Comparison of ENCODE assay signal across 10 cellular contexts in genomic region chr13:113495494-113496251, GRCh38. TPM values are rescaled to one million over a fixed set of nuclear protein-coding genes. Genes with fewer than 3 reads are reported as not detected.
DNase-seq lines count a peak whose midpoint lies in the region; ATAC-seq and TF ChIP-seq lines count a peak whose summit lies in the region.
"Had no signal": no experiment of that assay in that cellular context is flagged by ENCODE, and none has a peak within 500 bp of the region (broad histone marks: within the 10 kb centered on the region; RNA-seq: fewer than 3 reads in every experiment).

No MANE protein-coding gene starts in this region.

- ATAC-seq in WTC11 (peak; percentile 72), left ventricle myocardium superior (peak; percentile 50)

- peak overlapping the region; percentile 26 for H3K4me3 ChIP-seq in retinal pigment epithelial cell (ENCODE audit: low read length)
- no peak overlapping the region for H3K4me3 ChIP-seq in Caco-2 (ENCODE audit: low read depth, low read length)

- H3K9me3 ChIP-seq in Caco-2 = no peaks in the 10 kb centered on the region

- peak overlapping the region; percentile 37 for H3K4me3 Mint-ChIP-seq in T-helper 2 cell treated with Interferon-gamma antibody and Interleukin-4, amounts not matched to agents 5 μg/mL and 100 μg/mL, for 36 hours
- H3K4me3 Mint-ChIP-seq in WTC11 = peak overlapping the region; percentile 61
- H3K4me3 Mint-ChIP-seq in Caco-2 (ENCODE audit: unreplicated experiment) = no peak overlapping the region

- peaks cover 9% of the 10 kb centered on the region for H3K36me3 ChIP-seq in Caco-2 (ENCODE audit: control insufficient read depth, insufficient read depth, low read length)

- POLR2A ChIA-PET in WTC11 (lab: Charles Lee) (interaction anchor here (0.7 to 0.9 kb wide), 3 partner anchors 10 to 287 kb away, joined by 3 read pairs; partner anchors contain the start of gene PCID2), Caco-2 (lab: Charles Lee) (no interaction called here)

- no peak overlapping the region for H3K27ac Mint-ChIP-seq in T-helper 2 cell treated with Interferon-gamma antibody and Interleukin-4, amounts not matched to agents 5 μg/mL and 100 μg/mL, for 36 hours
- peak overlapping the region; percentile 96 for H3K27ac Mint-ChIP-seq in WTC11
- no peak overlapping the region for H3K27ac Mint-ChIP-seq in Caco-2 (ENCODE audit: unreplicated experiment)

- H3K27me3 Mint-ChIP-seq in T-helper 2 cell treated with Interferon-gamma antibody and Interleukin-4, amounts not matched to agents 5 μg/mL and 100 μg/mL, for 36 hours (ENCODE audit: low read depth) = no peaks in the 10 kb centered on the region
- H3K27me3 Mint-ChIP-seq in WTC11 (ENCODE audit: low read depth) (no peaks in the 10 kb centered on the region), Caco-2 (ENCODE audit: insufficient read depth, unreplicated experiment) (no peaks in the 10 kb centered on the region)

- H3K4me1 Mint-ChIP-seq in T-helper 2 cell treated with Interferon-gamma antibody and Interleukin-4, amounts not matched to agents 5 μg/mL and 100 μg/mL, for 36 hours (ENCODE audit: low read depth) = peaks cover 31% of the 10 kb centered on the region
- H3K4me1 Mint-ChIP-seq in WTC11 = peaks cover 44% of the 10 kb centered on the region
- peaks cover 25% of the 10 kb centered on the region for H3K4me1 Mint-ChIP-seq in Caco-2 (ENCODE audit: low read depth, unreplicated experiment)

- no peak for DNase-seq in T-helper 2 cell treated with Interferon-gamma antibody and Interleukin-4, amounts not matched to agents 5 μg/mL and 100 μg/mL, for 36 hours (ENCODE audit: low spot score)
- DNase-seq in T-helper 2 cell (no peak), WTC11 (ENCODE audit: low spot score) (peak; percentile 34), left ventricle myocardium superior (peak; percentile 42), retinal pigment epithelial cell (ENCODE audit: low read depth) (no peak), Caco-2 (no peak), occipital lobe (lab: John Stamatoyannopoulos, UW) (no peak), NCI-H2196 (lab: John Stamatoyannopoulos, UW; ENCODE audit: unreplicated experiment) (no peak)
- DNase-seq: cerebellar nuclear complex, NCI-H526 treated with DMSO at 0.1 percent for 48 hours had no signal

- peaks cover 22% of the 10 kb centered on the region for H3K4me1 ChIP-seq in Caco-2

- no peaks in the 10 kb centered on the region for H3K9me3 Mint-ChIP-seq in T-helper 2 cell treated with Interferon-gamma antibody and Interleukin-4, amounts not matched to agents 5 μg/mL and 100 μg/mL, for 36 hours
- no peaks in the 10 kb centered on the region for H3K9me3 Mint-ChIP-seq in WTC11
- H3K9me3 Mint-ChIP-seq in Caco-2 (ENCODE audit: unreplicated experiment) = no peaks in the 10 kb centered on the region

- intact Hi-C loops in left ventricle myocardium superior (cut with micrococcal nuclease) = no loop called here
- intact Hi-C loops in Caco-2 (cut with micrococcal nuclease; ENCODE audit: unreplicated experiment) = no loop called here

- peaks cover 34% of the 10 kb centered on the region for H3K36me3 Mint-ChIP-seq in T-helper 2 cell treated with Interferon-gamma antibody and Interleukin-4, amounts not matched to agents 5 μg/mL and 100 μg/mL, for 36 hours (ENCODE audit: low read depth)
- H3K36me3 Mint-ChIP-seq in WTC11 = peaks cover 39% of the 10 kb centered on the region
- peaks cover 50% of the 10 kb centered on the region for H3K36me3 Mint-ChIP-seq in Caco-2 (ENCODE audit: insufficient read depth, unreplicated experiment)

- TF ChIP-seq CTCF in WTC11 (IDR thresholded peaks at IDR 0.05) = no peak
- no peak for TF ChIP-seq CTCF in retinal pigment epithelial cell (conservative IDR thresholded peaks at IDR 0.05; ENCODE audit: low read depth, low read length)
- no peak for TF ChIP-seq CTCF in Caco-2 (IDR thresholded peaks at IDR 0.05; ENCODE audit: insufficient read depth in 1 of 2, low read depth in 1 of 2, low read length in 1 of 2, severe bottlenecking in 1 of 2, unreplicated experiment in 1 of 2)

- no peaks in the 10 kb centered on the region for H3K27me3 ChIP-seq in Caco-2 (replicated peaks; ENCODE audit: control insufficient read depth, insufficient read depth, low read length)

- CTCF ChIA-PET in WTC11 (lab: Charles Lee) (interaction anchor here (1.1 to 3.7 kb wide), 6 partner anchors 15 to 104 kb away, joined by 3 to 16 read pairs (median 6); no protein-coding TSS in a partner anchor), Caco-2 (lab: Charles Lee) (no interaction called here)

- BruUV-seq in Caco-2 (replicated peaks; lab: Mats Ljungman, UMichigan) = no TSS peak

TF ChIP-seq in WTC11, 78 proteins besides CTCF, POLR2A, EP300 and RAD21:
- TF ChIP-seq EMX1 (CRISPR knock-in tag; IDR thresholded peaks at IDR 0.05) (no peak), MLX (CRISPR knock-in tag; IDR thresholded peaks at IDR 0.05) (no peak), MAX (CRISPR knock-in tag; IDR thresholded peaks at IDR 0.05) (peak; percentile 63), ZNF423 (CRISPR knock-in tag; IDR thresholded peaks at IDR 0.05) (peak; percentile 43; the same call in 1 of the 2 replicates), CREB1 (CRISPR knock-in tag; IDR thresholded peaks at IDR 0.05) (no peak)

RNA-seq across cellular contexts. Expression of gene DCUN1D2, which starts 5.2 kb away (rescaled TPM):
- 34.0 to 42.5 TPM (median 36.0 TPM) in 3 replicates for total RNA-seq in WTC11 (2021)
- 242 TPM for total RNA-seq in left ventricle myocardium superior
- total RNA-seq in Caco-2 (2022) = 59.4 and 59.9 TPM in 2 replicates
- total RNA-seq in occipital lobe = 19.2 TPM

RNA-seq across cellular contexts. Expression of gene ADPRHL1, which starts 42.4 kb away (rescaled TPM):
- 1.0 to 1.5 TPM (median 1.4 TPM) in 3 replicates for total RNA-seq in WTC11 (2021)
- total RNA-seq in left ventricle myocardium superior = 442 TPM
- total RNA-seq in Caco-2 (2022) = 4.9 and 5.8 TPM in 2 replicates
- total RNA-seq in occipital lobe = 0.62 TPM

Comparison
In these comparisons a context has a peak if more than half of its experiments do, and no peak if none do; other contexts are left out.
1. DNase-seq: peak in WTC11 (single experiment) and left ventricle myocardium superior (single experiment); none in T-helper 2 cell treated with Interferon-gamma antibody and Interleukin-4, amounts not matched to agents 5 μg/mL and 100 μg/mL, for 36 hours (single experiment), T-helper 2 cell (0 of 5), retinal pigment epithelial cell (single experiment), Caco-2 (0 of 2), occipital lobe (single experiment) and NCI-H2196 (single experiment).
2. RNA of gene ADPRHL1, which starts 42.4 kb away (total RNA-seq): 442 TPM in left ventricle myocardium superior (single experiment); 4.9 to 5.8 TPM in Caco-2, 1.0 to 1.5 TPM in WTC11 and 0.62 TPM in occipital lobe (single experiment); every median in the first group is over 10 times any median in the second.